ENCODE assay signal across 1 cellular context in the genomic region with DNA sequence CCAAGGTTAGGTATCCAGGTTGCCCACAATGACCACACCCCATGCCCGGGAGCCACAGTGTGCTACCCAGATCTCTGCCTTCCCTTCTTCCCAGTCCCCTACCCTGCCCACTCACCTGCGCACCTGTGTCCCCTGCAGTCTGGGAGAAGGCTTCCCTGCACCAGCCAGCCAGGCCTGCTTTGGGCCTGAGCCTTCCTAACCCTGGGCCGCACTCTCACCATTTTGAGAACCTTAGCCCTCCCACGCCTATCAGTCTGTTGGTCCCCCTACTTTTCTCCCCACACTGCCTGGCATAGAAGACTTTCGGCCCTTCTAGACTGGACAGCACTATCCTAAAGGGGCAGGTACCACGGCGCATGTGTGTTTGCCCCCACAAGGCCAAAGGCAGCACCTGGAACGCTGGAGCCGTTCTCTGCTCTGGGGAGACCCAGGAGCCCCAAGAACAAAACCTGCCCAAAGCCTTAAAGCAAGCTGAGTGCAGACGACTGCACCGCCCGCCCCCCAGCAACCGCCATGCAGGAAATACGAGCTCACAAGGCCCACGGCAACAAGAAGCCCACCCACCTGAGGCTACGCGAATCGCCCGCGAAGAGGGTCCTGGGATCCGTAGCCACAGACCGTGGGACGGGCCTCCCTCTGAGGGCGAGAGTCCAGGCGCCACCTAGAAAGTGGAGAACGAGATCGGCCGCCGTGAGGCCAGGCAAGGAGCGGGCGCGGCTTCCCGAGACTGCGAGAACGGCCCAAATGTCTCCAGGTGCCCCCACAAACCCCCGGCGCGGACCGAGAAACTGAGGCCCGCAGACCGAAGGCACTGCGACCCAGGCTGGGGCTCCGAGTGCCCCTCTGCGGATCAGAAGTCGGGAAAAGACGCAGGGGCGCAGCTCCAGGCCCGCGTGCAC.
TF ChIP-seq lines count a peak whose summit lies in the region.

No MANE protein-coding gene starts in this region.

TF ChIP-seq in K562, 482 proteins besides CTCF, POLR2A, EP300 and RAD21 (continued from another document and continues in another):
- TF ChIP-seq MLLT1 (IDR thresholded peaks at IDR 0.05): no peak
- no peak for TF ChIP-seq ZBTB1 (CRISPR knock-in tag; IDR thresholded peaks at IDR 0.05; ENCODE audit: borderline replicate concordance, low read depth)
- TF ChIP-seq, protein P1, sequence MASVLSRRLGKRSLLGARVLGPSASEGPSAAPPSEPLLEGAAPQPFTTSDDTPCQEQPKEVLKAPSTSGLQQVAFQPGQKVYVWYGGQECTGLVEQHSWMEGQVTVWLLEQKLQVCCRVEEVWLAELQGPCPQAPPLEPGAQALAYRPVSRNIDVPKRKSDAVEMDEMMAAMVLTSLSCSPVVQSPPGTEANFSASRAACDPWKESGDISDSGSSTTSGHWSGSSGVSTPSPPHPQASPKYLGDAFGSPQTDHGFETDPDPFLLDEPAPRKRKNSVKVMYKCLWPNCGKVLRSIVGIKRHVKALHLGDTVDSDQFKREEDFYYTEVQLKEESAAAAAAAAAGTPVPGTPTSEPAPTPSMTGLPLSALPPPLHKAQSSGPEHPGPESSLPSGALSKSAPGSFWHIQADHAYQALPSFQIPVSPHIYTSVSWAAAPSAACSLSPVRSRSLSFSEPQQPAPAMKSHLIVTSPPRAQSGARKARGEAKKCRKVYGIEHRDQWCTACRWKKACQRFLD (CRISPR knock-in tag; IDR thresholded peaks at IDR 0.05): no peak
- TF ChIP-seq PYGO2 (tag; IDR thresholded peaks at IDR 0.05): no peak
- TF ChIP-seq ARNT (IDR thresholded peaks at IDR 0.05): no peak
- TF ChIP-seq, protein P2, sequence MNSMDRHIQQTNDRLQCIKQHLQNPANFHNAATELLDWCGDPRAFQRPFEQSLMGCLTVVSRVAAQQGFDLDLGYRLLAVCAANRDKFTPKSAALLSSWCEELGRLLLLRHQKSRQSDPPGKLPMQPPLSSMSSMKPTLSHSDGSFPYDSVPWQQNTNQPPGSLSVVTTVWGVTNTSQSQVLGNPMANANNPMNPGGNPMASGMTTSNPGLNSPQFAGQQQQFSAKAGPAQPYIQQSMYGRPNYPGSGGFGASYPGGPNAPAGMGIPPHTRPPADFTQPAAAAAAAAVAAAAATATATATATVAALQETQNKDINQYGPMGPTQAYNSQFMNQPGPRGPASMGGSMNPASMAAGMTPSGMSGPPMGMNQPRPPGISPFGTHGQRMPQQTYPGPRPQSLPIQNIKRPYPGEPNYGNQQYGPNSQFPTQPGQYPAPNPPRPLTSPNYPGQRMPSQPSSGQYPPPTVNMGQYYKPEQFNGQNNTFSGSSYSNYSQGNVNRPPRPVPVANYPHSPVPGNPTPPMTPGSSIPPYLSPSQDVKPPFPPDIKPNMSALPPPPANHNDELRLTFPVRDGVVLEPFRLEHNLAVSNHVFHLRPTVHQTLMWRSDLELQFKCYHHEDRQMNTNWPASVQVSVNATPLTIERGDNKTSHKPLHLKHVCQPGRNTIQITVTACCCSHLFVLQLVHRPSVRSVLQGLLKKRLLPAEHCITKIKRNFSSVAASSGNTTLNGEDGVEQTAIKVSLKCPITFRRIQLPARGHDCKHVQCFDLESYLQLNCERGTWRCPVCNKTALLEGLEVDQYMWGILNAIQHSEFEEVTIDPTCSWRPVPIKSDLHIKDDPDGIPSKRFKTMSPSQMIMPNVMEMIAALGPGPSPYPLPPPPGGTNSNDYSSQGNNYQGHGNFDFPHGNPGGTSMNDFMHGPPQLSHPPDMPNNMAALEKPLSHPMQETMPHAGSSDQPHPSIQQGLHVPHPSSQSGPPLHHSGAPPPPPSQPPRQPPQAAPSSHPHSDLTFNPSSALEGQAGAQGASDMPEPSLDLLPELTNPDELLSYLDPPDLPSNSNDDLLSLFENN (IDR thresholded peaks at IDR 0.05; ENCODE audit: low read depth in 2 of 2, low read length in 2 of 2): no peak
- TF ChIP-seq CBFA2T3 (IDR thresholded peaks at IDR 0.05): no peak
- TF ChIP-seq, protein P3, sequence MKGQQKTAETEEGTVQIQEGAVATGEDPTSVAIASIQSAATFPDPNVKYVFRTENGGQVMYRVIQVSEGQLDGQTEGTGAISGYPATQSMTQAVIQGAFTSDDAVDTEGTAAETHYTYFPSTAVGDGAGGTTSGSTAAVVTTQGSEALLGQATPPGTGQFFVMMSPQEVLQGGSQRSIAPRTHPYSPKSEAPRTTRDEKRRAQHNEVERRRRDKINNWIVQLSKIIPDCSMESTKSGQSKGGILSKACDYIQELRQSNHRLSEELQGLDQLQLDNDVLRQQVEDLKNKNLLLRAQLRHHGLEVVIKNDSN (CRISPR knock-in tag; IDR thresholded peaks at IDR 0.05): no peak
- TF ChIP-seq CBX8 (IDR thresholded peaks at IDR 0.05; ENCODE audit: borderline replicate concordance, extremely low read depth, low read depth, low read length, poor library complexity, severe bottlenecking): no peak
- TF ChIP-seq POLR3A (IDR thresholded peaks at IDR 0.05; ENCODE audit: borderline replicate concordance, extremely low read depth, insufficient read depth, insufficient read length): no peak
- TF ChIP-seq NR2F6 (CRISPR knock-in tag; IDR thresholded peaks at IDR 0.05): 0 out of 2 replicates have a peak, but pooled peaks have one; percentile 11
- no peak for TF ChIP-seq SNIP1 (IDR thresholded peaks at IDR 0.05; ENCODE audit: low read depth)
- no peak for TF ChIP-seq MED1 (CRISPR knock-in tag; IDR thresholded peaks at IDR 0.05; ENCODE audit: borderline replicate concordance)
- no peak for TF ChIP-seq ZNF311 (CRISPR knock-in tag; IDR thresholded peaks at IDR 0.05)
- TF ChIP-seq TRIM28 (IDR thresholded peaks at IDR 0.05): no peak
- TF ChIP-seq PRPF4 (IDR thresholded peaks at IDR 0.05; ENCODE audit: insufficient read depth, low read depth, low read length, poor library complexity, severe bottlenecking): no peak
- no peak for TF ChIP-seq NCOR1 (IDR thresholded peaks at IDR 0.05)
- TF ChIP-seq MEIS2 (IDR thresholded peaks at IDR 0.05; ENCODE audit: partially characterized antibody): no peak
- no peak for TF ChIP-seq HLTF (IDR thresholded peaks at IDR 0.05)
- no peak for TF ChIP-seq HMG20B (CRISPR knock-in tag; IDR thresholded peaks at IDR 0.05)
- TF ChIP-seq MYBL2 (IDR thresholded peaks at IDR 0.05; ENCODE audit: low read depth): no peak
- no peak for TF ChIP-seq MYBL2 (CRISPR knock-in tag; IDR thresholded peaks at IDR 0.05; ENCODE audit: borderline replicate concordance)
- peak; percentile 96; the same call in 1 of the 2 replicates for TF ChIP-seq KDM2B (CRISPR knock-in tag; IDR thresholded peaks at IDR 0.05)
- no peak for TF ChIP-seq ETV5 (CRISPR knock-in tag; IDR thresholded peaks at IDR 0.05; ENCODE audit: low read depth)
- no peak for TF ChIP-seq CHD2 (IDR thresholded peaks at IDR 0.05; ENCODE audit: low read depth, low read length)
- TF ChIP-seq TCF7L2 (IDR thresholded peaks at IDR 0.05; ENCODE audit: low read depth, low read length): no peak; the same call in 1 of the 2 replicates
- TF ChIP-seq TRIM24 (IDR thresholded peaks at IDR 0.05): no peak
- TF ChIP-seq CEBPG (CRISPR knock-in tag; IDR thresholded peaks at IDR 0.05): no peak
- TF ChIP-seq CEBPG (tag; conservative IDR thresholded peaks at IDR 0.05 in 1 of 2, IDR thresholded peaks at IDR 0.05 in 1 of 2): no peak
- no peak for TF ChIP-seq STAG1 (CRISPR knock-in tag; IDR thresholded peaks at IDR 0.05; ENCODE audit: borderline replicate concordance)
- no peak for TF ChIP-seq GABPB1 (CRISPR knock-in tag; IDR thresholded peaks at IDR 0.05)
- TF ChIP-seq, protein P4, sequence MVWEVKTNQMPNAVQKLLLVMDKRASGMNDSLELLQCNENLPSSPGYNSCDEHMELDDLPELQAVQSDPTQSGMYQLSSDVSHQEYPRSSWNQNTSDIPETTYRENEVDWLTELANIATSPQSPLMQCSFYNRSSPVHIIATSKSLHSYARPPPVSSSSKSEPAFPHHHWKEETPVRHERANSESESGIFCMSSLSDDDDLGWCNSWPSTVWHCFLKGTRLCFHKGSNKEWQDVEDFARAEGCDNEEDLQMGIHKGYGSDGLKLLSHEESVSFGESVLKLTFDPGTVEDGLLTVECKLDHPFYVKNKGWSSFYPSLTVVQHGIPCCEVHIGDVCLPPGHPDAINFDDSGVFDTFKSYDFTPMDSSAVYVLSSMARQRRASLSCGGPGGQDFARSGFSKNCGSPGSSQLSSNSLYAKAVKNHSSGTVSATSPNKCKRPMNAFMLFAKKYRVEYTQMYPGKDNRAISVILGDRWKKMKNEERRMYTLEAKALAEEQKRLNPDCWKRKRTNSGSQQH (CRISPR knock-in tag; IDR thresholded peaks at IDR 0.05): peak; percentile 94; the same call in 1 of the 2 replicates
- no peak; the same call in none of the 2 replicates for TF ChIP-seq SMAD4 (CRISPR knock-in tag; conservative IDR thresholded peaks at IDR 0.05)
- no peak for TF ChIP-seq TSC22D4 (tag; IDR thresholded peaks at IDR 0.05)
- no peak for TF ChIP-seq POU5F1 (IDR thresholded peaks at IDR 0.05; ENCODE audit: borderline replicate concordance, low read depth, low read length, partially characterized antibody)
- no peak for TF ChIP-seq MTA3 (IDR thresholded peaks at IDR 0.05; ENCODE audit: borderline replicate concordance)
- TF ChIP-seq CBX1 (IDR thresholded peaks at IDR 0.05; ENCODE audit: low read depth): no peak
- TF ChIP-seq ZNF175 (CRISPR knock-in tag; IDR thresholded peaks at IDR 0.05; ENCODE audit: low read depth): no peak
- TF ChIP-seq RUNX1 (IDR thresholded peaks at IDR 0.05; ENCODE audit: low read depth): no peak
- no peak for TF ChIP-seq ZFP36 (IDR thresholded peaks at IDR 0.05; ENCODE audit: low read depth, low read length, partially characterized antibody)
- no peak for TF ChIP-seq BACH1 (tag; IDR thresholded peaks at IDR 0.05)
- no peak for TF ChIP-seq HDAC6 (IDR thresholded peaks at IDR 0.05; ENCODE audit: low read depth, low read length)
- TF ChIP-seq, protein P5, sequence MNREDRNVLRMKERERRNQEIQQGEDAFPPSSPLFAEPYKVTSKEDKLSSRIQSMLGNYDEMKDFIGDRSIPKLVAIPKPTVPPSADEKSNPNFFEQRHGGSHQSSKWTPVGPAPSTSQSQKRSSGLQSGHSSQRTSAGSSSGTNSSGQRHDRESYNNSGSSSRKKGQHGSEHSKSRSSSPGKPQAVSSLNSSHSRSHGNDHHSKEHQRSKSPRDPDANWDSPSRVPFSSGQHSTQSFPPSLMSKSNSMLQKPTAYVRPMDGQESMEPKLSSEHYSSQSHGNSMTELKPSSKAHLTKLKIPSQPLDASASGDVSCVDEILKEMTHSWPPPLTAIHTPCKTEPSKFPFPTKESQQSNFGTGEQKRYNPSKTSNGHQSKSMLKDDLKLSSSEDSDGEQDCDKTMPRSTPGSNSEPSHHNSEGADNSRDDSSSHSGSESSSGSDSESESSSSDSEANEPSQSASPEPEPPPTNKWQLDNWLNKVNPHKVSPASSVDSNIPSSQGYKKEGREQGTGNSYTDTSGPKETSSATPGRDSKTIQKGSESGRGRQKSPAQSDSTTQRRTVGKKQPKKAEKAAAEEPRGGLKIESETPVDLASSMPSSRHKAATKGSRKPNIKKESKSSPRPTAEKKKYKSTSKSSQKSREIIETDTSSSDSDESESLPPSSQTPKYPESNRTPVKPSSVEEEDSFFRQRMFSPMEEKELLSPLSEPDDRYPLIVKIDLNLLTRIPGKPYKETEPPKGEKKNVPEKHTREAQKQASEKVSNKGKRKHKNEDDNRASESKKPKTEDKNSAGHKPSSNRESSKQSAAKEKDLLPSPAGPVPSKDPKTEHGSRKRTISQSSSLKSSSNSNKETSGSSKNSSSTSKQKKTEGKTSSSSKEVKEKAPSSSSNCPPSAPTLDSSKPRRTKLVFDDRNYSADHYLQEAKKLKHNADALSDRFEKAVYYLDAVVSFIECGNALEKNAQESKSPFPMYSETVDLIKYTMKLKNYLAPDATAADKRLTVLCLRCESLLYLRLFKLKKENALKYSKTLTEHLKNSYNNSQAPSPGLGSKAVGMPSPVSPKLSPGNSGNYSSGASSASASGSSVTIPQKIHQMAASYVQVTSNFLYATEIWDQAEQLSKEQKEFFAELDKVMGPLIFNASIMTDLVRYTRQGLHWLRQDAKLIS (CRISPR knock-in tag; IDR thresholded peaks at IDR 0.05): no peak
- TF ChIP-seq SOX6 (IDR thresholded peaks at IDR 0.05): no peak
- TF ChIP-seq, protein P6, sequence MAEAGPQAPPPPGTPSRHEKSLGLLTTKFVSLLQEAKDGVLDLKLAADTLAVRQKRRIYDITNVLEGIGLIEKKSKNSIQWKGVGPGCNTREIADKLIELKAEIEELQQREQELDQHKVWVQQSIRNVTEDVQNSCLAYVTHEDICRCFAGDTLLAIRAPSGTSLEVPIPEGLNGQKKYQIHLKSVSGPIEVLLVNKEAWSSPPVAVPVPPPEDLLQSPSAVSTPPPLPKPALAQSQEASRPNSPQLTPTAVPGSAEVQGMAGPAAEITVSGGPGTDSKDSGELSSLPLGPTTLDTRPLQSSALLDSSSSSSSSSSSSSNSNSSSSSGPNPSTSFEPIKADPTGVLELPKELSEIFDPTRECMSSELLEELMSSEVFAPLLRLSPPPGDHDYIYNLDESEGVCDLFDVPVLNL (CRISPR knock-in tag; IDR thresholded peaks at IDR 0.05; ENCODE audit: low read depth): no peak
- TF ChIP-seq, protein P7, sequence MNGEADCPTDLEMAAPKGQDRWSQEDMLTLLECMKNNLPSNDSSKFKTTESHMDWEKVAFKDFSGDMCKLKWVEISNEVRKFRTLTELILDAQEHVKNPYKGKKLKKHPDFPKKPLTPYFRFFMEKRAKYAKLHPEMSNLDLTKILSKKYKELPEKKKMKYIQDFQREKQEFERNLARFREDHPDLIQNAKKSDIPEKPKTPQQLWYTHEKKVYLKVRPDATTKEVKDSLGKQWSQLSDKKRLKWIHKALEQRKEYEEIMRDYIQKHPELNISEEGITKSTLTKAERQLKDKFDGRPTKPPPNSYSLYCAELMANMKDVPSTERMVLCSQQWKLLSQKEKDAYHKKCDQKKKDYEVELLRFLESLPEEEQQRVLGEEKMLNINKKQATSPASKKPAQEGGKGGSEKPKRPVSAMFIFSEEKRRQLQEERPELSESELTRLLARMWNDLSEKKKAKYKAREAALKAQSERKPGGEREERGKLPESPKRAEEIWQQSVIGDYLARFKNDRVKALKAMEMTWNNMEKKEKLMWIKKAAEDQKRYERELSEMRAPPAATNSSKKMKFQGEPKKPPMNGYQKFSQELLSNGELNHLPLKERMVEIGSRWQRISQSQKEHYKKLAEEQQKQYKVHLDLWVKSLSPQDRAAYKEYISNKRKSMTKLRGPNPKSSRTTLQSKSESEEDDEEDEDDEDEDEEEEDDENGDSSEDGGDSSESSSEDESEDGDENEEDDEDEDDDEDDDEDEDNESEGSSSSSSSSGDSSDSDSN (IDR thresholded peaks at IDR 0.05; ENCODE audit: borderline replicate concordance in 1 of 2, low read depth in 2 of 2, low read length in 2 of 2): no peak; a peak in 2 of 4 replicates
- no peak for TF ChIP-seq ASH1L (IDR thresholded peaks at IDR 0.05; ENCODE audit: borderline replicate concordance, low read depth, partially characterized antibody)
- no peak for TF ChIP-seq DACH1 (IDR thresholded peaks at IDR 0.05; ENCODE audit: partially characterized antibody)
- peak; percentile 46; the same call in 1 of the 2 replicates for TF ChIP-seq ZNF764 (CRISPR knock-in tag; IDR thresholded peaks at IDR 0.05; ENCODE audit: low read depth)
- no peak for TF ChIP-seq GATAD2B (IDR thresholded peaks at IDR 0.05; ENCODE audit: borderline replicate concordance)
- no peak for TF ChIP-seq ZSCAN29 (IDR thresholded peaks at IDR 0.05)
